In genomic region chr6:111576302-111576701, GRCh38 we compare ENCODE assay signal across 1 cellular context.
TF ChIP-seq lines count a peak whose summit lies in the region.

No MANE protein-coding gene starts in this region.

TF ChIP-seq in WTC11, 78 proteins besides CTCF, POLR2A, EP300 and RAD21 (continued from another document):
- TF ChIP-seq ARID4B (CRISPR knock-in tag; IDR thresholded peaks at IDR 0.05; ENCODE audit: borderline replicate concordance) (no peak), FOXP1 (CRISPR knock-in tag; IDR thresholded peaks at IDR 0.05; ENCODE audit: borderline replicate concordance) (no peak), TCF7 (CRISPR knock-in tag; IDR thresholded peaks at IDR 0.05; ENCODE audit: low read depth) (no peak), USF1 (CRISPR knock-in tag; IDR thresholded peaks at IDR 0.05) (no peak), IRF2 (CRISPR knock-in tag; IDR thresholded peaks at IDR 0.05; ENCODE audit: borderline replicate concordance, low read depth) (no peak), GTF2I (CRISPR knock-in tag; conservative IDR thresholded peaks at IDR 0.05) (no peak), SP1 (CRISPR knock-in tag; conservative IDR thresholded peaks at IDR 0.05) (no peak), E2F4 (CRISPR knock-in tag; IDR thresholded peaks at IDR 0.05; ENCODE audit: borderline replicate concordance, low read depth) (no peak), FOXJ3 (CRISPR knock-in tag; IDR thresholded peaks at IDR 0.05; ENCODE audit: borderline replicate concordance) (no peak), ATF3 (CRISPR knock-in tag; conservative IDR thresholded peaks at IDR 0.05) (no peak), RELA (CRISPR knock-in tag; IDR thresholded peaks at IDR 0.05; ENCODE audit: borderline replicate concordance) (no peak), CDX4 (CRISPR knock-in tag; IDR thresholded peaks at IDR 0.05; ENCODE audit: borderline replicate concordance) (no peak)
